Comparison of ENCODE assay signal across 16 cellular contexts in the genomic region with DNA sequence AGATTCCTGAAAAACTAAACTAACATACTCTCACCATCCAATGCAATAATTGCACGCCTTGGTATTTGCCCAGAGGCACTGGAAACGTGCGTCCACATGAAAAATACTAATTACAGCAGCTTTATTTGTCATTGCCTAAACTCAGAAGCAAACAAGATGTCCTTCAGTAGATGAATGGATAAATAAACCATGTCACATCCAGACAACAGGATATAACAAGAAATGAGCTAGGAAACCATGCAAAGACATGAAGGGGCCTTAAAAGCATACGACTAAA. TPM values are rescaled to one million over a fixed set of nuclear protein-coding genes. Genes with fewer than 3 reads are reported as not detected.
DNase-seq lines count a peak whose midpoint lies in the region; ATAC-seq and TF ChIP-seq lines count a peak whose summit lies in the region.
"Had no signal": no experiment of that assay in that cellular context is flagged by ENCODE, and none has a peak within 500 bp of the region (broad histone marks: within the 10 kb centered on the region; RNA-seq: fewer than 3 reads in every experiment).

No MANE protein-coding gene starts in this region.

- H4K91ac ChIP-seq in IMR-90 (ENCODE audit: insufficient read depth, low read depth, low read length), result no peak overlapping the region
- H4K91ac ChIP-seq in trophoblast cell (ENCODE audit: low read depth, low read length), result no peak overlapping the region

- peaks cover 81% of the 10 kb centered on the region for H3K4me1 Mint-ChIP-seq in activated CD4-positive, alpha-beta T cell treated with anti-CD3 and anti-CD28 coated beads for 36 hours

- TF ChIP-seq POLR2A in IMR-90 (IDR thresholded peaks at IDR 0.05; ENCODE audit: low read depth, low read length), result no peak
- no peak for TF ChIP-seq POLR2A in body of pancreas (IDR thresholded peaks at IDR 0.05)

- H3K56ac ChIP-seq in IMR-90 (ENCODE audit: extremely low read depth, insufficient read depth, low read length), result no peak overlapping the region

- no peak overlapping the region for H2AK9ac ChIP-seq in IMR-90 (replicated peaks; ENCODE audit: low read depth, low read length, poor library complexity)

- dilution Hi-C loops in IMR-90 (cut with HindIII; ENCODE audit: low sequenced_read_pairs, unreplicated experiment), result no loop called here

- peaks cover 100% of the 10 kb centered on the region for H4K20me1 ChIP-seq in IMR-90 (ENCODE audit: insufficient read depth, low read length)

- BruUV-seq in IMR-90 (replicated peaks; lab: Mats Ljungman, UMichigan), result no TSS peak

- no peak overlapping the region for H3K9ac ChIP-seq in IMR-90 (ENCODE audit: low read depth, low read length)
- H3K9ac ChIP-seq in trophoblast cell (ENCODE audit: low read length), result no peak overlapping the region

- no peak for TF ChIP-seq RAD21 in IMR-90 (IDR thresholded peaks at IDR 0.05; ENCODE audit: low read length)

- H3K18ac ChIP-seq in IMR-90 (ENCODE audit: low read depth, low read length) (no peak overlapping the region), trophoblast cell (ENCODE audit: low read length) (no peak overlapping the region)

- TF ChIP-seq CTCF in IMR-90 (conservative IDR thresholded peaks at IDR 0.05; ENCODE audit: low read depth, low read length) (no peak), body of pancreas (IDR thresholded peaks at IDR 0.05) (no peak)

- no peak overlapping the region for H4K8ac ChIP-seq in IMR-90 (ENCODE audit: low read depth in 2 of 2, low read length in 2 of 2)
- no peak overlapping the region for H4K8ac ChIP-seq in trophoblast cell (ENCODE audit: low read depth, low read length)

- H3K4me2 ChIP-seq in IMR-90 (ENCODE audit: low read depth, low read length) (no peak overlapping the region), trophoblast cell (ENCODE audit: low read length) (no peak overlapping the region)

- no peak overlapping the region for H2BK20ac ChIP-seq in IMR-90 (ENCODE audit: low read depth, low read length)

- H3K27ac Mint-ChIP-seq in activated CD4-positive, alpha-beta T cell treated with anti-CD3 and anti-CD28 coated beads for 36 hours, result peak overlapping the region; percentile 29

- H3K14ac ChIP-seq in IMR-90 (replicated peaks; ENCODE audit: low read depth, low read length), result 0 out of 2 replicates have a peak overlapping the region, but pooled peaks have one; percentile 52
- no peak overlapping the region for H3K14ac ChIP-seq in trophoblast cell (ENCODE audit: low read length)

- no peaks in the 10 kb centered on the region for H3K9me3 Mint-ChIP-seq in activated CD4-positive, alpha-beta T cell treated with anti-CD3 and anti-CD28 coated beads for 36 hours (ENCODE audit: low read depth)
- H3K9me3 Mint-ChIP-seq: brain, IgD-negative memory B cell had no signal

- peaks cover 70% of the 10 kb centered on the region for H3K9me1 ChIP-seq in IMR-90 (ENCODE audit: insufficient read depth, low read length)

- H3K79me2 ChIP-seq in trophoblast cell (ENCODE audit: control insufficient read depth, insufficient read depth, low read length, poor library complexity), result peaks cover 5% of the 10 kb centered on the region

- H2AFZ ChIP-seq in IMR-90 (replicated peaks; ENCODE audit: low read length, poor library complexity) (no peak overlapping the region), trophoblast cell (ENCODE audit: insufficient read depth, low read length, poor library complexity) (no peak overlapping the region)

- H3K27me3 ChIP-seq in IMR-90 (ENCODE audit: control insufficient read depth, insufficient read depth, low read length) (no peaks in the 10 kb centered on the region), body of pancreas (no peaks in the 10 kb centered on the region), trophoblast cell (ENCODE audit: insufficient read depth, low read length) (no peaks in the 10 kb centered on the region)
- H3K27me3 ChIP-seq: gastrocnemius medialis, pancreas, upper lobe of left lung had no signal

- no peak overlapping the region for H3K23ac ChIP-seq in IMR-90 (ENCODE audit: low read depth, low read length)
- no peak overlapping the region for H3K23ac ChIP-seq in trophoblast cell (ENCODE audit: low read length)

- no peak overlapping the region for H3K4me3 Mint-ChIP-seq in activated CD4-positive, alpha-beta T cell treated with anti-CD3 and anti-CD28 coated beads for 36 hours
- H3K4me3 Mint-ChIP-seq: brain had no signal

- H2BK12ac ChIP-seq in trophoblast cell (ENCODE audit: low read length), result no peak overlapping the region

- no peaks in the 10 kb centered on the region for H3K27me3 Mint-ChIP-seq in activated CD4-positive, alpha-beta T cell treated with anti-CD3 and anti-CD28 coated beads for 36 hours
- H3K27me3 Mint-ChIP-seq: brain, IgD-negative memory B cell had no signal

- no peak for DNase-seq in activated CD4-positive, alpha-beta T cell treated with anti-CD3 and anti-CD28 coated beads for 36 hours
- DNase-seq in activated CD4-positive, alpha-beta T cell treated with anti-CD3 and anti-CD28 coated beads, Interleukin-2, amount 50 U/mL, for 1 hour, result no peak
- DNase-seq in IMR-90, result no peak
- DNase-seq in body of pancreas, result no peak
- DNase-seq in trophoblast cell, result peak; percentile 73 to 87
- DNase-seq: effector CD8-positive, alpha-beta T cell; gastrocnemius medialis; midbrain; NCI-H187 treated with DMSO at 0.1 percent for 48 hours had no signal

- no peak overlapping the region for H3K4ac ChIP-seq in IMR-90 (ENCODE audit: low read depth, low read length)
- no peak overlapping the region for H3K4ac ChIP-seq in trophoblast cell (ENCODE audit: low read depth, low read length)

- intact Hi-C loops in activated CD4-positive, alpha-beta T cell treated with anti-CD3 and anti-CD28 coated beads for 36 hours (cut with DNase I, micrococcal nuclease), result loop anchor here (2.0 kb wide), 2 partner anchors 18 to 24 kb away; no protein-coding TSS in a partner anchor
- intact Hi-C loops in IMR-90 (cut with micrococcal nuclease), result no loop called here
- intact Hi-C loops in body of pancreas (cut with DNase I), result no loop called here

- POLR2A ChIA-PET in activated CD4-positive, alpha-beta T cell treated with anti-CD3 and anti-CD28 coated beads for 36 hours (lab: Charles Lee), result interaction anchor here (0.6 to 0.9 kb wide), 2 partner anchors 15 to 207 kb away, joined by 4 read pairs; no protein-coding TSS in a partner anchor
- POLR2A ChIA-PET in IMR-90 (lab: Charles Lee; ENCODE audit: unreplicated experiment), result no interaction called here

- H4K5ac ChIP-seq in IMR-90 (ENCODE audit: low read depth, low read length), result no peak overlapping the region

- H3K4me3 ChIP-seq in IMR-90 (ENCODE audit: insufficient read depth, low read depth, low read length) (no peak overlapping the region), body of pancreas (no peak overlapping the region), trophoblast cell (ENCODE audit: low read depth, low read length) (no peak overlapping the region)
- H3K4me3 ChIP-seq: gastrocnemius medialis, pancreas, upper lobe of left lung had no signal

- H2AK5ac ChIP-seq in IMR-90 (ENCODE audit: low read depth, low read length) (no peak overlapping the region), trophoblast cell (ENCODE audit: low read length) (no peak overlapping the region)

- no peak overlapping the region for H4K12ac ChIP-seq in trophoblast cell (ENCODE audit: low read depth, low read length)

- 83% methylated on average over 1 of the region's 4 CpGs; no CpG with 5 or more reads in 1 of the 2 experiments for WGBS in IMR-90 (ENCODE audit: extremely low coverage in 2 of 2, insufficient read length in 1 of 2), 2 experiments
- 75 to 89% methylated on average over 4 of the region's 4 CpGs for WGBS in body of pancreas, 2 donors
- no CpG with 5 or more reads among the region's 4 CpGs for WGBS in trophoblast cell (ENCODE audit: extremely low coverage, insufficient coverage, insufficient read length)

- H3K36me3 ChIP-seq in IMR-90 (ENCODE audit: control insufficient read depth, insufficient read depth, low read length), result no peaks in the 10 kb centered on the region
- no peaks in the 10 kb centered on the region for H3K36me3 ChIP-seq in body of pancreas (replicated peaks in 1 of 2; ENCODE audit: insufficient read depth in 1 of 2, low read depth in 2 of 2)
- H3K36me3 ChIP-seq in trophoblast cell (ENCODE audit: control insufficient read depth in 1 of 2, insufficient read depth in 2 of 2, low read length in 2 of 2), result peaks cover 0 to under 1% of the 10 kb centered on the region in 2 experiments
- H3K36me3 ChIP-seq: gastrocnemius medialis, pancreas had no signal

- H3K36me3 Mint-ChIP-seq in activated CD4-positive, alpha-beta T cell treated with anti-CD3 and anti-CD28 coated beads for 36 hours (ENCODE audit: low read depth), result no peaks in the 10 kb centered on the region
- H3K36me3 Mint-ChIP-seq: brain had no signal

- H3K79me1 ChIP-seq in IMR-90 (ENCODE audit: low read depth in 1 of 2, low read length in 2 of 2) (peaks cover 20 to 100% of the 10 kb centered on the region in 2 experiments; a peak in 3 of 4 replicates), trophoblast cell (ENCODE audit: low read length) (no peaks in the 10 kb centered on the region)

- H3K27ac ChIP-seq in IMR-90 (ENCODE audit: insufficient read depth, low read length), result no peak overlapping the region
- peak overlapping the region in 3 of 4 donors; percentile 12 to 30 (median 20) for H3K27ac ChIP-seq in body of pancreas
- H3K27ac ChIP-seq in trophoblast cell (ENCODE audit: low read depth, low read length), result no peak overlapping the region

- H2BK120ac ChIP-seq in IMR-90 (ENCODE audit: low read depth, low read length), result no peak overlapping the region
- no peak overlapping the region for H2BK120ac ChIP-seq in trophoblast cell (ENCODE audit: insufficient read depth, low read length, poor library complexity)

- ATAC-seq in activated CD4-positive, alpha-beta T cell treated with anti-CD3 and anti-CD28 coated beads for 36 hours, result no peak
- ATAC-seq in IMR-90 (ENCODE audit: low read depth) (no peak), body of pancreas (no peak), GM21576 (IDR thresholded peaks at IDR 0.05; ENCODE audit: unreplicated experiment) (no peak), HG03045 (IDR thresholded peaks at IDR 0.05; ENCODE audit: unreplicated experiment) (no peak), HG02852 (IDR thresholded peaks at IDR 0.05; ENCODE audit: unreplicated experiment) (no peak)

- H2BK5ac ChIP-seq in IMR-90 (ENCODE audit: low read depth, low read length, poor library complexity, severe bottlenecking) (no peak overlapping the region), trophoblast cell (ENCODE audit: low read depth, low read length, poor library complexity) (no peak overlapping the region)

- in situ Hi-C loops in IMR-90 (cut with MboI; ENCODE audit: low sequenced_read_pairs), result no loop called here

- H3K9me3 ChIP-seq in IMR-90 (ENCODE audit: control insufficient read depth, insufficient read depth, low read length), result no peaks in the 10 kb centered on the region
- no peaks in the 10 kb centered on the region for H3K9me3 ChIP-seq in body of pancreas
- no peaks in the 10 kb centered on the region for H3K9me3 ChIP-seq in trophoblast cell (ENCODE audit: insufficient read depth, low read depth, low read length)
- H3K9me3 ChIP-seq: gastrocnemius medialis, pancreas, upper lobe of left lung had no signal

- H3K4me1 ChIP-seq in IMR-90 (ENCODE audit: control insufficient read depth, insufficient read depth, low read length) (peaks cover 25% of the 10 kb centered on the region), body of pancreas (peaks cover 81% of the 10 kb centered on the region), trophoblast cell (ENCODE audit: control insufficient read depth in 1 of 2, insufficient read depth in 2 of 2, low read length in 2 of 2) (peaks cover 11 to 16% of the 10 kb centered on the region in 2 experiments)

- no peak overlapping the region for H2BK15ac ChIP-seq in IMR-90 (ENCODE audit: low read depth, low read length)

- CTCF ChIA-PET in activated CD4-positive, alpha-beta T cell treated with anti-CD3 and anti-CD28 coated beads for 36 hours (lab: Charles Lee), result interaction anchor here (0.6 to 2.5 kb wide), 6 partner anchors 8 to 91 kb away, joined by 3 to 9 read pairs (median 4); no protein-coding TSS in a partner anchor
- CTCF ChIA-PET in IMR-90 (lab: Yijun Ruan, JAX), result no interaction called here

RNA-seq across cellular contexts. Expression of gene ELL, which starts 25.0 kb away (rescaled TPM):
- total RNA-seq in activated CD4-positive, alpha-beta T cell treated with anti-CD3 and anti-CD28 coated beads for 36 hours, result 10 to 100 TPM; 20.2 to 21.4 TPM
- 6.3 and 6.7 TPM in 2 replicates for total RNA-seq in IMR-90 (2012; rRNA removed)
- 13.1 and 15.0 TPM in 2 replicates for polyA plus RNA-seq in IMR-90 (2012; rRNA removed)
- 6.3 and 15.8 TPM in 2 replicates for polyA plus RNA-seq in IMR-90 (2012; cell fraction: cytosol; rRNA removed)
- 23.8 and 42.6 TPM in 2 replicates for polyA plus RNA-seq in IMR-90 (2012; cell fraction: nucleus; rRNA removed; ENCODE audit: low replicate concordance)
- total RNA-seq in body of pancreas, result 10 to 100 TPM; 12.5 to 14.2 TPM
- 26.7 and 26.8 TPM in 2 replicates for polyA plus RNA-seq in trophoblast cell (2013)

RNA-seq across cellular contexts. Expression of gene FKBP8, which starts 46.5 kb away (rescaled TPM):
- total RNA-seq in activated CD4-positive, alpha-beta T cell treated with anti-CD3 and anti-CD28 coated beads for 36 hours, result 100 to 1,000 TPM; 208 to 211 TPM
- 134 and 153 TPM in 2 replicates for total RNA-seq in IMR-90 (2012; rRNA removed)
- polyA plus RNA-seq in IMR-90 (2012; rRNA removed), result 289 and 312 TPM in 2 replicates
- polyA plus RNA-seq in IMR-90 (2012; cell fraction: cytosol; rRNA removed), result 290 and 383 TPM in 2 replicates
- 283 and 393 TPM in 2 replicates for polyA plus RNA-seq in IMR-90 (2012; cell fraction: nucleus; rRNA removed; ENCODE audit: low replicate concordance)
- 100 to 1,000 TPM; 235 to 247 TPM for total RNA-seq in body of pancreas
- 152 and 154 TPM in 2 replicates for polyA plus RNA-seq in trophoblast cell (2013)

RNA-seq across cellular contexts. Expression of gene ISYNA1, which starts 59.0 kb away (rescaled TPM):
- total RNA-seq in activated CD4-positive, alpha-beta T cell treated with anti-CD3 and anti-CD28 coated beads for 36 hours, result 10 to 100 TPM; 18.8 to 23.3 TPM
- 3.4 and 3.9 TPM in 2 replicates for total RNA-seq in IMR-90 (2012; rRNA removed)
- polyA plus RNA-seq in IMR-90 (2012; rRNA removed), result 24.7 and 29.4 TPM in 2 replicates
- polyA plus RNA-seq in IMR-90 (2012; cell fraction: cytosol; rRNA removed), result 12.2 and 29.5 TPM in 2 replicates
- 118 and 248 TPM in 2 replicates for polyA plus RNA-seq in IMR-90 (2012; cell fraction: nucleus; rRNA removed; ENCODE audit: low replicate concordance)
- 10 to 100 TPM; 52.7 to 72.8 TPM for total RNA-seq in body of pancreas
- 476 and 488 TPM in 2 replicates for polyA plus RNA-seq in trophoblast cell (2013)

Comparison
In these comparisons a context has a peak if more than half of its experiments do, and no peak if none do; other contexts are left out.
1. DNase-seq: peak in trophoblast cell (2 of 2); none in activated CD4-positive, alpha-beta T cell treated with anti-CD3 and anti-CD28 coated beads for 36 hours (single experiment), activated CD4-positive, alpha-beta T cell treated with anti-CD3 and anti-CD28 coated beads, Interleukin-2, amount 50 U/mL, for 1 hour (single experiment), IMR-90 (single experiment) and body of pancreas (0 of 4).
2. H3K27ac ChIP-seq: peak in body of pancreas (3 of 4); none in IMR-90 (single experiment) and trophoblast cell (single experiment).
3. intact Hi-C loops: an anchor here in activated CD4-positive, alpha-beta T cell treated with anti-CD3 and anti-CD28 coated beads for 36 hours (2.0 kb wide); none called in IMR-90 and body of pancreas.